Comparison of ENCODE assay signal across 1 cellular context in the genomic region with DNA sequence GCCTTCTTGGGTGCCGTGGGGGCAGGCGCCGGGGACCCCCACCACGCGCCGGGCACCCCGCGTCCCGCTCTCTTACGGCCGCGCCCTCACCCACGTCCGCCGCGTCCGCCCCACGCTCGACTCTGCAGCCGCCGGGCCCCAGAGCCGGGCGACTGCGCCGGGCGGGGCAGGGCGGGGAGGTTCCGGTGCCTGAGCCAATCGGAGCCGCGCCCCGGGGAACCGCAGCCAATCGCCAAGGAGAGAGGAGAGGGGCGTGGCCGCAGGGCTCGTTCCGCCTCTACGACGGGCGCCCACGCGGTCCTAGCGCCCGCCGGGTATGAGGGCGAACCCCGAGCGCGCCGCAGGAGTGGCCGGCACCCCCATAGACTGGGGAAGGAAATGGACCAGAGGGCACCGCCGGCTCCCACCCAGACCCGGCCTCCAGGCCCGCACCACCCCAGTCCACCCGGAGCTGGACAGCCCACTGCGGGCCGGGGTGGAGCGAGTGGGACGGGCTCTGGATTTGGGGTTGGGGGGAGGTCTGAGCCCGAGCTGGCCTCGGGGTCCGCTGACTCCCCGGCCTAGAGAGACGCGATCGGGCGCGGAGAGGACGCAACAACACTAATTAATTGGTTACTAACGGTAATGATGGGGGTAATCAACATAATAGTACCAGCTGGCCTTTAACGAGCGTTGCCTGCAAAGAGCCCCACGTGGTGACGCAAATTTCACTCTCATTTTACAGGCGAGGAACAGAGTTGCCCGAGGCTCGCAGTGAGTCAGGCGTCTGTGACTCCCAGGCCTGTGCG.
TF ChIP-seq lines count a peak whose summit lies in the region.

Gene MFSD12 (minus strand): TSS at position 126 of the 788 bp plus-strand sequence. CDS start 183 bp downstream, outside the sequence.

TF ChIP-seq in HepG2, 621 proteins besides CTCF, POLR2A, EP300 and RAD21 (continued from another document and continues in another):
- no peak for TF ChIP-seq ZBTB49 (CRISPR knock-in tag; IDR thresholded peaks at IDR 0.05; ENCODE audit: borderline replicate concordance)
- TF ChIP-seq SP4 (CRISPR knock-in tag; IDR thresholded peaks at IDR 0.05) = peak; percentile 96
- TF ChIP-seq DZIP1 (CRISPR knock-in tag; IDR thresholded peaks at IDR 0.05) = peak; percentile 55; the same call in 1 of the 2 replicates
- peak; percentile 83 for TF ChIP-seq SP5 (CRISPR knock-in tag; IDR thresholded peaks at IDR 0.05; ENCODE audit: borderline replicate concordance, low read depth)
- TF ChIP-seq ZBTB7B (CRISPR knock-in tag; IDR thresholded peaks at IDR 0.05) = peak; percentile 95
- TF ChIP-seq, protein P1, sequence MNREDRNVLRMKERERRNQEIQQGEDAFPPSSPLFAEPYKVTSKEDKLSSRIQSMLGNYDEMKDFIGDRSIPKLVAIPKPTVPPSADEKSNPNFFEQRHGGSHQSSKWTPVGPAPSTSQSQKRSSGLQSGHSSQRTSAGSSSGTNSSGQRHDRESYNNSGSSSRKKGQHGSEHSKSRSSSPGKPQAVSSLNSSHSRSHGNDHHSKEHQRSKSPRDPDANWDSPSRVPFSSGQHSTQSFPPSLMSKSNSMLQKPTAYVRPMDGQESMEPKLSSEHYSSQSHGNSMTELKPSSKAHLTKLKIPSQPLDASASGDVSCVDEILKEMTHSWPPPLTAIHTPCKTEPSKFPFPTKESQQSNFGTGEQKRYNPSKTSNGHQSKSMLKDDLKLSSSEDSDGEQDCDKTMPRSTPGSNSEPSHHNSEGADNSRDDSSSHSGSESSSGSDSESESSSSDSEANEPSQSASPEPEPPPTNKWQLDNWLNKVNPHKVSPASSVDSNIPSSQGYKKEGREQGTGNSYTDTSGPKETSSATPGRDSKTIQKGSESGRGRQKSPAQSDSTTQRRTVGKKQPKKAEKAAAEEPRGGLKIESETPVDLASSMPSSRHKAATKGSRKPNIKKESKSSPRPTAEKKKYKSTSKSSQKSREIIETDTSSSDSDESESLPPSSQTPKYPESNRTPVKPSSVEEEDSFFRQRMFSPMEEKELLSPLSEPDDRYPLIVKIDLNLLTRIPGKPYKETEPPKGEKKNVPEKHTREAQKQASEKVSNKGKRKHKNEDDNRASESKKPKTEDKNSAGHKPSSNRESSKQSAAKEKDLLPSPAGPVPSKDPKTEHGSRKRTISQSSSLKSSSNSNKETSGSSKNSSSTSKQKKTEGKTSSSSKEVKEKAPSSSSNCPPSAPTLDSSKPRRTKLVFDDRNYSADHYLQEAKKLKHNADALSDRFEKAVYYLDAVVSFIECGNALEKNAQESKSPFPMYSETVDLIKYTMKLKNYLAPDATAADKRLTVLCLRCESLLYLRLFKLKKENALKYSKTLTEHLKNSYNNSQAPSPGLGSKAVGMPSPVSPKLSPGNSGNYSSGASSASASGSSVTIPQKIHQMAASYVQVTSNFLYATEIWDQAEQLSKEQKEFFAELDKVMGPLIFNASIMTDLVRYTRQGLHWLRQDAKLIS (CRISPR knock-in tag; IDR thresholded peaks at IDR 0.05) = no peak
- TF ChIP-seq REL (CRISPR knock-in tag; conservative IDR thresholded peaks at IDR 0.05) = no peak
- TF ChIP-seq POLR2G (IDR thresholded peaks at IDR 0.05; ENCODE audit: low read depth, low read length) = peak; percentile 78
- no peak for TF ChIP-seq ZNF503 (CRISPR knock-in tag; IDR thresholded peaks at IDR 0.05)
- 0 out of 2 replicates have a peak, but pooled peaks have one; percentile 37 for TF ChIP-seq STAT5B (CRISPR knock-in tag; IDR thresholded peaks at IDR 0.05)
- TF ChIP-seq RNF2 (conservative IDR thresholded peaks at IDR 0.05; ENCODE audit: low read depth) = 0 out of 2 replicates have a peak, but pooled peaks have one; percentile 25
- peak; percentile 84 for TF ChIP-seq ZMYM3 (CRISPR knock-in tag; IDR thresholded peaks at IDR 0.05)
- peak; percentile 38; the same call in 1 of the 2 replicates for TF ChIP-seq ELF3 (CRISPR knock-in tag; IDR thresholded peaks at IDR 0.05)
- TF ChIP-seq KDM5B (CRISPR knock-in tag; IDR thresholded peaks at IDR 0.05; ENCODE audit: borderline replicate concordance) = peak; percentile 49; the same call in 1 of the 2 replicates
- peak; percentile 25; the same call in 1 of the 2 replicates for TF ChIP-seq ZNF136 (CRISPR knock-in tag; IDR thresholded peaks at IDR 0.05; ENCODE audit: low read depth)
- TF ChIP-seq SP1 (IDR thresholded peaks at IDR 0.05) = no peak
- peak; percentile 98 for TF ChIP-seq SP1 (CRISPR knock-in tag; IDR thresholded peaks at IDR 0.05)
- TF ChIP-seq PBX2 (CRISPR knock-in tag; IDR thresholded peaks at IDR 0.05) = no peak
- TF ChIP-seq ARID2 (CRISPR knock-in tag; IDR thresholded peaks at IDR 0.05; ENCODE audit: borderline replicate concordance) = peak; percentile 38
- 0 out of 2 replicates have a peak, but pooled peaks have one; percentile 9 for TF ChIP-seq FOSL2 (CRISPR knock-in tag; IDR thresholded peaks at IDR 0.05)
- no peak for TF ChIP-seq ZNF10 (CRISPR knock-in tag; IDR thresholded peaks at IDR 0.05; ENCODE audit: borderline replicate concordance, low read depth)
- peak; percentile 69; the same call in 1 of the 2 replicates for TF ChIP-seq ZNF546 (CRISPR knock-in tag; conservative IDR thresholded peaks at IDR 0.05)
- peak; percentile 87 for TF ChIP-seq ZNF777 (CRISPR knock-in tag; IDR thresholded peaks at IDR 0.05)
- no peak for TF ChIP-seq SRSF4 (IDR thresholded peaks at IDR 0.05; ENCODE audit: low read depth, low read length, poor library complexity, severe bottlenecking)
- no peak for TF ChIP-seq ZNF317 (CRISPR knock-in tag; IDR thresholded peaks at IDR 0.05)
- TF ChIP-seq HOXD1 (CRISPR knock-in tag; IDR thresholded peaks at IDR 0.05) = peak; percentile 48; the same call in 1 of the 2 replicates
- TF ChIP-seq, protein P2, sequence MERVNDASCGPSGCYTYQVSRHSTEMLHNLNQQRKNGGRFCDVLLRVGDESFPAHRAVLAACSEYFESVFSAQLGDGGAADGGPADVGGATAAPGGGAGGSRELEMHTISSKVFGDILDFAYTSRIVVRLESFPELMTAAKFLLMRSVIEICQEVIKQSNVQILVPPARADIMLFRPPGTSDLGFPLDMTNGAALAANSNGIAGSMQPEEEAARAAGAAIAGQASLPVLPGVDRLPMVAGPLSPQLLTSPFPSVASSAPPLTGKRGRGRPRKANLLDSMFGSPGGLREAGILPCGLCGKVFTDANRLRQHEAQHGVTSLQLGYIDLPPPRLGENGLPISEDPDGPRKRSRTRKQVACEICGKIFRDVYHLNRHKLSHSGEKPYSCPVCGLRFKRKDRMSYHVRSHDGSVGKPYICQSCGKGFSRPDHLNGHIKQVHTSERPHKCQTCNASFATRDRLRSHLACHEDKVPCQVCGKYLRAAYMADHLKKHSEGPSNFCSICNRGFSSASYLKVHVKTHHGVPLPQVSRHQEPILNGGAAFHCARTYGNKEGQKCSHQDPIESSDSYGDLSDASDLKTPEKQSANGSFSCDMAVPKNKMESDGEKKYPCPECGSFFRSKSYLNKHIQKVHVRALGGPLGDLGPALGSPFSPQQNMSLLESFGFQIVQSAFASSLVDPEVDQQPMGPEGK (CRISPR knock-in tag; IDR thresholded peaks at IDR 0.05) = peak; percentile 49
- TF ChIP-seq ZFX (CRISPR knock-in tag; IDR thresholded peaks at IDR 0.05; ENCODE audit: low read depth) = peak; percentile 75
- peak; percentile 81; the same call in 1 of the 2 replicates for TF ChIP-seq KDM2A (CRISPR knock-in tag; IDR thresholded peaks at IDR 0.05; ENCODE audit: borderline replicate concordance, low read depth)
- TF ChIP-seq TMF1 (CRISPR knock-in tag; IDR thresholded peaks at IDR 0.05; ENCODE audit: low read depth) = peak; percentile 70
- peak; percentile 73 for TF ChIP-seq PHF8 (CRISPR knock-in tag; IDR thresholded peaks at IDR 0.05)
- TF ChIP-seq KLF12 (CRISPR knock-in tag; IDR thresholded peaks at IDR 0.05; ENCODE audit: borderline replicate concordance) = peak; percentile 77; the same call in 1 of the 2 replicates
- no peak for TF ChIP-seq SNAPC4 (CRISPR knock-in tag; IDR thresholded peaks at IDR 0.05)
- TF ChIP-seq ATRX (CRISPR knock-in tag; IDR thresholded peaks at IDR 0.05; ENCODE audit: borderline replicate concordance) = no peak
- TF ChIP-seq, protein P3, sequence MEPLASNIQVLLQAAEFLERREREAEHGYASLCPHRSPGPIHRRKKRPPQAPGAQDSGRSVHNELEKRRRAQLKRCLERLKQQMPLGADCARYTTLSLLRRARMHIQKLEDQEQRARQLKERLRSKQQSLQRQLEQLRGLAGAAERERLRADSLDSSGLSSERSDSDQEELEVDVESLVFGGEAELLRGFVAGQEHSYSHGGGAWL (CRISPR knock-in tag; IDR thresholded peaks at IDR 0.05) = no peak
